17 cellular contexts compared by ENCODE assay signal in genomic region chr18:23176701-23177432, GRCh38. TPM values are rescaled to one million over a fixed set of nuclear protein-coding genes. Genes with fewer than 3 reads are reported as not detected.
DNase-seq lines count a peak whose midpoint lies in the region; ATAC-seq and TF ChIP-seq lines count a peak whose summit lies in the region.
"Had no signal": no experiment of that assay in that cellular context is flagged by ENCODE, and none has a peak within 500 bp of the region (broad histone marks: within the 10 kb centered on the region; RNA-seq: fewer than 3 reads in every experiment).

No MANE protein-coding gene starts in this region.

- H3K4me1 Mint-ChIP-seq in GM23338, result peaks cover 54% of the 10 kb centered on the region
- peaks cover 60% of the 10 kb centered on the region for H3K4me1 Mint-ChIP-seq in WTC11

- peak; percentile 24 for ATAC-seq in GM23338
- peak; percentile 20 for ATAC-seq in WTC11
- ATAC-seq in GM18858 (IDR thresholded peaks at IDR 0.05; ENCODE audit: unreplicated experiment), result no peak
- ATAC-seq in HG03457 (IDR thresholded peaks at IDR 0.05; ENCODE audit: unreplicated experiment), result no peak
- no peak for ATAC-seq in left lobe of liver

- H3K4me1 ChIP-seq in GM23338 (ENCODE audit: insufficient read depth) (peaks cover 18% of the 10 kb centered on the region), mesenchymal stem cell (ENCODE audit: control insufficient read depth, insufficient read depth, low read depth, low read length) (peaks cover 5% of the 10 kb centered on the region)

- H3K27me3 Mint-ChIP-seq in GM23338 (ENCODE audit: insufficient read depth, low read depth, poor library complexity) (peaks cover 17% of the 10 kb centered on the region), WTC11 (ENCODE audit: low read depth) (no peaks in the 10 kb centered on the region)
- H3K27me3 Mint-ChIP-seq: CD4-positive, alpha-beta T cell had no signal

- no peak overlapping the region for H3K14ac ChIP-seq in mesenchymal stem cell (ENCODE audit: low read length in 2 of 2)

- no peak overlapping the region for H2AFZ ChIP-seq in GM23338
- no peak overlapping the region for H2AFZ ChIP-seq in mesenchymal stem cell (ENCODE audit: low read depth, low read length)
- H2AFZ ChIP-seq: GM23248 had no signal

- no peaks in the 10 kb centered on the region for H3K9me2 ChIP-seq in GM23338 (ENCODE audit: insufficient read depth)

- H2BK5ac ChIP-seq in mesenchymal stem cell (ENCODE audit: low read depth, low read length, poor library complexity, severe bottlenecking), result no peak overlapping the region

- H3K9me3 ChIP-seq in mesenchymal stem cell (ENCODE audit: control insufficient read depth, low read length), result no peaks in the 10 kb centered on the region

- H3K4me3 ChIP-seq in GM23338, result no peak overlapping the region
- H3K4me3 ChIP-seq in mesenchymal stem cell (ENCODE audit: insufficient read depth in 1 of 2, low read depth in 1 of 2, low read length in 2 of 2), result no peak overlapping the region
- H3K4me3 ChIP-seq: GM23248 had no signal

- H2BK15ac ChIP-seq in mesenchymal stem cell (ENCODE audit: low read depth, poor library complexity, severe bottlenecking), result peak overlapping the region; percentile 37

- H3K4ac ChIP-seq in mesenchymal stem cell (ENCODE audit: low read depth in 1 of 2, low read length in 2 of 2), result no peak overlapping the region

- 90% methylated on average over 16 of the region's 17 CpGs for WGBS in mesenchymal stem cell

- DNase-seq in GM23338 (ENCODE audit: low spot score), result no peak
- DNase-seq in WTC11 (ENCODE audit: low spot score), result no peak
- DNase-seq in mesenchymal stem cell, result no peak
- DNase-seq in retina, result peak; percentile 82
- DNase-seq in left lobe of liver (ENCODE audit: low spot score), result no peak
- DNase-seq: ACHN; C1 segment of cervical spinal cord; Calu3; CD4-positive, alpha-beta T cell; DMS 273 treated with DMSO at 0.1 percent for 48 hours; GM23248; HCEC 1CT; IMR-90 had no signal

- no peaks in the 10 kb centered on the region for H3F3A ChIP-seq in GM23338 (replicated peaks; ENCODE audit: low read depth)

- peaks cover 63% of the 10 kb centered on the region for H3K79me2 ChIP-seq in GM23338 (replicated peaks; ENCODE audit: insufficient read depth)

- H3K18ac ChIP-seq in mesenchymal stem cell (ENCODE audit: low read depth in 1 of 2, low read length in 2 of 2), result no peak overlapping the region

- H3K27me3 ChIP-seq in GM23338 (ENCODE audit: insufficient read depth) (no peaks in the 10 kb centered on the region), mesenchymal stem cell (ENCODE audit: control insufficient read depth in 1 of 2, insufficient read depth in 1 of 2, low read length in 2 of 2) (no peaks in the 10 kb centered on the region)

- no peak overlapping the region for H3K9ac ChIP-seq in mesenchymal stem cell (ENCODE audit: low read length)
- H3K9ac ChIP-seq: GM23248 had no signal

- CTCF ChIA-PET in WTC11 (lab: Charles Lee), result interaction anchor here (0.6 to 1.7 kb wide), 4 partner anchors 10 to 322 kb away, joined by 3 to 4 read pairs (median 3); no protein-coding TSS in a partner anchor

- H3K9me3 Mint-ChIP-seq in GM23338, result no peaks in the 10 kb centered on the region
- no peaks in the 10 kb centered on the region for H3K9me3 Mint-ChIP-seq in WTC11
- H3K9me3 Mint-ChIP-seq: CD4-positive, alpha-beta T cell had no signal

- H3K23ac ChIP-seq in mesenchymal stem cell (ENCODE audit: low read length in 2 of 2), result no peak overlapping the region

- no peak overlapping the region for H2BK120ac ChIP-seq in mesenchymal stem cell (ENCODE audit: low read depth, low read length)

- H2AK5ac ChIP-seq in mesenchymal stem cell (ENCODE audit: low read length, severe bottlenecking), result no peak overlapping the region

- H4K91ac ChIP-seq in mesenchymal stem cell (ENCODE audit: low read length), result no peak overlapping the region

- H3K36me3 ChIP-seq in GM23338 (ENCODE audit: insufficient read depth) (no peaks in the 10 kb centered on the region), mesenchymal stem cell (ENCODE audit: control insufficient read depth in 1 of 2, insufficient read depth in 2 of 2, low read depth in 1 of 2, low read length in 2 of 2) (peaks cover 0 to 8% of the 10 kb centered on the region in 2 experiments)

- H3K27ac Mint-ChIP-seq in GM23338 (peak overlapping the region; percentile 80; the same call in 1 of the 2 replicates), WTC11 (peak overlapping the region; percentile 76; the same call in 1 of the 2 replicates)
- H3K27ac Mint-ChIP-seq: B cell; CD4-positive, alpha-beta T cell had no signal

- no peaks in the 10 kb centered on the region for H4K20me1 ChIP-seq in GM23338 (replicated peaks; ENCODE audit: insufficient read depth)

- H3K4me2 ChIP-seq in GM23338, result no peak overlapping the region
- H3K4me2 ChIP-seq in mesenchymal stem cell (ENCODE audit: low read length, poor library complexity, severe bottlenecking), result no peak overlapping the region

- H3K27ac ChIP-seq in GM23338 (ENCODE audit: low read depth) (no peak overlapping the region), mesenchymal stem cell (ENCODE audit: low read length, poor library complexity, severe bottlenecking) (no peak overlapping the region)
- H3K27ac ChIP-seq: GM23248, HL-60 had no signal

- no peak for TF ChIP-seq CTCF in GM23338 (conservative IDR thresholded peaks at IDR 0.05; ENCODE audit: low read depth in 2 of 2)
- TF ChIP-seq CTCF in WTC11 (IDR thresholded peaks at IDR 0.05), result no peak

- H3K36me3 Mint-ChIP-seq in GM23338 (ENCODE audit: low read depth) (no peaks in the 10 kb centered on the region), WTC11 (no peaks in the 10 kb centered on the region)

- peaks cover 33% of the 10 kb centered on the region for H3K79me1 ChIP-seq in mesenchymal stem cell (replicated peaks; ENCODE audit: low read length, poor library complexity, severe bottlenecking)

- H4K8ac ChIP-seq in mesenchymal stem cell (ENCODE audit: low read length), result no peak overlapping the region

- no peak overlapping the region for H2BK12ac ChIP-seq in mesenchymal stem cell (ENCODE audit: low read length in 2 of 2)

- H3K4me3 Mint-ChIP-seq in GM23338, result no peak overlapping the region
- no peak overlapping the region for H3K4me3 Mint-ChIP-seq in WTC11
- H3K4me3 Mint-ChIP-seq: B cell; CD4-positive, alpha-beta T cell had no signal

- POLR2A ChIA-PET in WTC11 (lab: Charles Lee), result no interaction called here

TF ChIP-seq in GM23338, 12 proteins besides CTCF, POLR2A, EP300 and RAD21 (continues in another document):
- TF ChIP-seq REST (IDR thresholded peaks at IDR 0.05; ENCODE audit: unreplicated experiment) (no peak), ZNF331 (CRISPR knock-in tag; IDR thresholded peaks at IDR 0.05; ENCODE audit: low read depth) (no peak)

TF ChIP-seq in WTC11, 78 proteins besides CTCF, POLR2A, EP300 and RAD21:
- TF ChIP-seq RELA (CRISPR knock-in tag; IDR thresholded peaks at IDR 0.05; ENCODE audit: borderline replicate concordance), result no peak
- TF ChIP-seq SP1 (CRISPR knock-in tag; conservative IDR thresholded peaks at IDR 0.05), result no peak
- TF ChIP-seq CREM (CRISPR knock-in tag; IDR thresholded peaks at IDR 0.05), result no peak
- TF ChIP-seq E2F1 (CRISPR knock-in tag; IDR thresholded peaks at IDR 0.05), result no peak
- TF ChIP-seq JUN (CRISPR knock-in tag; IDR thresholded peaks at IDR 0.05), result no peak
- TF ChIP-seq SOX15 (CRISPR knock-in tag; IDR thresholded peaks at IDR 0.05), result no peak
- no peak for TF ChIP-seq ESRRA (CRISPR knock-in tag; IDR thresholded peaks at IDR 0.05; ENCODE audit: borderline replicate concordance)
- TF ChIP-seq, protein P1, sequence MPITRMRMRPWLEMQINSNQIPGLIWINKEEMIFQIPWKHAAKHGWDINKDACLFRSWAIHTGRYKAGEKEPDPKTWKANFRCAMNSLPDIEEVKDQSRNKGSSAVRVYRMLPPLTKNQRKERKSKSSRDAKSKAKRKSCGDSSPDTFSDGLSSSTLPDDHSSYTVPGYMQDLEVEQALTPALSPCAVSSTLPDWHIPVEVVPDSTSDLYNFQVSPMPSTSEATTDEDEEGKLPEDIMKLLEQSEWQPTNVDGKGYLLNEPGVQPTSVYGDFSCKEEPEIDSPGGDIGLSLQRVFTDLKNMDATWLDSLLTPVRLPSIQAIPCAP (CRISPR knock-in tag; IDR thresholded peaks at IDR 0.05), result no peak
- no peak for TF ChIP-seq NFE2L1 (CRISPR knock-in tag; IDR thresholded peaks at IDR 0.05)

RNA-seq across cellular contexts. Expression of gene CABLES1, which starts 41.6 kb away (rescaled TPM):
- 8.8 and 12.4 TPM in 2 replicates for total RNA-seq in GM23338 (2014; rRNA removed; shearing (Covaris generic))
- polyA plus RNA-seq in GM23338 (2016; fragmentation: Nextera tagmentation; extraction: Ambion mirVana), result 2.6 and 3.4 TPM in 2 replicates
- total RNA-seq in WTC11 (2021) (15.4 to 18.0 TPM (median 17.0 TPM) in 3 replicates), left lobe of liver (12.8 TPM)
- 8.1 TPM for polyA plus RNA-seq in mesenchymal stem cell (2013, experiment 1 of 2)
- 8.9 TPM for polyA plus RNA-seq in mesenchymal stem cell (2013, experiment 2 of 2)
- total RNA-seq: CD4-positive, alpha-beta T cell had no signal

Comparison
In these comparisons a context has a peak if more than half of its experiments do, and no peak if none do; other contexts are left out.
1. ATAC-seq: peak in GM23338 (single experiment) and WTC11 (single experiment); none in GM18858 (single experiment), HG03457 (single experiment) and left lobe of liver (single experiment).